25 cellular contexts compared by ENCODE assay signal in the genomic region with DNA sequence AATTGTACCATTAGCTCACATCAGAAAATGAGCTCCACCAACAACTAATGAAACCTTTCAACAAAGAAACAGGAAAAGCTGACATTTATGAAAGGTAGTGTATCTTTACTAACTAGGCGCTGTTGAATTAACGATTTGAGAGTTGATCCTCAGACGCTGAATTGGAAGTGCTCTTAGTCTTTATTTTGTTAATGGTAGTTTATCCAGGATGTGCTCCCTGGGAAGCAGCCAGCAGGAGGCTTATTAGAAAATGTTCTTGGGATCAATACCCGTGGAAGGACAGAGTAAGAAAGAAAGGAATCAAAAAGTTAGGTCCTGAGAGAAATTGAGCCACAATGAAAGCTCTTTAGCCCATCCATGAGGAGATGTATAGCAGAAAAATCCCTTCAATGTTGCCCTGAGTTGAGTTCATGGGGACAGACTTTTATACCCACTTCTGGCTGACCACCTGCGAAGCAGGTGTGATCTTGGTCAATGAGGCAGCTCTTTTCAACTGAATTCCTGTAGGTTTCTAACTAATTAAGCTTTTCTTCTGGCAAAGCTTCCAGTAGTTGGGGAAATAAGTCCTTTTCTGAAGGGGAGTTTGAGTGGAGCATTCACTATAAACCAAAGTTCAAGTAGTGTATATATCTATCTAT.
"Had no signal": no experiment of that assay in that cellular context is flagged by ENCODE, and none has a peak within 500 bp of the region (broad histone marks: within the 10 kb centered on the region; RNA-seq: fewer than 3 reads in every experiment).

No MANE protein-coding gene starts in this region.

- ATAC-seq: activated CD4-positive, CD25-positive, alpha-beta regulatory T cell treated with anti-CD3 and anti-CD28 coated beads, Interleukin-2, amount 50 U/mL, for 24 hours; activated T-cell treated with anti-CD3 and anti-CD28 coated beads, Interleukin-2, amount 50 U/mL, for 4 hours; right lobe of liver; stimulated activated naive CD8-positive, alpha-beta T cell treated with anti-CD3 and anti-CD28 coated beads, Interleukin-15, amount 100 ng/mL, for 72 hours had no signal

- H3K4me3 ChIP-seq: left ventricle myocardium inferior, ovary, right lobe of liver, suprapubic skin, vagina had no signal

- H3K27ac ChIP-seq: brain microvascular endothelial cell, dorsolateral prefrontal cortex, left ventricle myocardium inferior, ovary, right lobe of liver, suprapubic skin, vagina had no signal

- H3K4me3 Mint-ChIP-seq: activated CD4-positive, alpha-beta T cell treated with anti-CD3 and anti-CD28 coated beads, Interleukin-2, amount 10 ng/mL, durations not matched to agents 7 days and 5 days; activated naive CD4-positive, alpha-beta T cell treated with anti-CD3 and anti-CD28 coated beads, Interleukin-2, amount 10 ng/mL, durations not matched to agents 7 days and 5 days; activated T-cell treated with anti-CD3 and anti-CD28 coated beads, Interleukin-2, amount 50 U/mL, for 4 hours; immature natural killer cell; stimulated activated naive CD8-positive, alpha-beta T cell treated with anti-CD3 and anti-CD28 coated beads, Interleukin-15, amount 100 ng/mL, for 72 hours had no signal

- H3K36me3 ChIP-seq: brain microvascular endothelial cell, left ventricle myocardium inferior, ovary, right lobe of liver, suprapubic skin, vagina had no signal

- H3K36me3 Mint-ChIP-seq: activated naive CD4-positive, alpha-beta T cell treated with anti-CD3 and anti-CD28 coated beads, Interleukin-2, amount 10 ng/mL, durations not matched to agents 7 days and 5 days had no signal

- H3K27me3 Mint-ChIP-seq: activated CD4-positive, alpha-beta T cell treated with anti-CD3 and anti-CD28 coated beads, Interleukin-2, amount 10 ng/mL, durations not matched to agents 7 days and 5 days; activated naive CD4-positive, alpha-beta T cell treated with anti-CD3 and anti-CD28 coated beads, Interleukin-2, amount 10 ng/mL, durations not matched to agents 7 days and 5 days; stimulated activated naive CD8-positive, alpha-beta T cell treated with anti-CD3 and anti-CD28 coated beads, Interleukin-15, amount 100 ng/mL, for 72 hours had no signal

- H3K27ac Mint-ChIP-seq: activated CD4-positive, alpha-beta T cell treated with anti-CD3 and anti-CD28 coated beads, Interleukin-2, amount 10 ng/mL, durations not matched to agents 7 days and 5 days; activated naive CD4-positive, alpha-beta T cell treated with anti-CD3 and anti-CD28 coated beads, Interleukin-2, amount 10 ng/mL, durations not matched to agents 7 days and 5 days; immature natural killer cell; stimulated activated naive CD8-positive, alpha-beta T cell treated with anti-CD3 and anti-CD28 coated beads, Interleukin-15, amount 100 ng/mL, for 72 hours had no signal

- DNase-seq: activated CD4-positive, alpha-beta T cell treated with anti-CD3 and anti-CD28 coated beads, Interleukin-2, amount 10 ng/mL, durations not matched to agents 7 days and 5 days; activated CD8-positive, alpha-beta memory T cell treated with anti-CD3 and anti-CD28 coated beads, Interleukin-2, amount 50 U/mL, for 4 hours; activated effector memory CD4-positive, alpha-beta T cell treated with Interleukin-2 at 50 U/mL for 16 hours; activated naive CD4-positive, alpha-beta T cell treated with anti-CD3 and anti-CD28 coated beads, Interleukin-2, amount 10 ng/mL, durations not matched to agents 7 days and 5 days; activated T-cell treated with anti-CD3 and anti-CD28 coated beads, Interleukin-2, amount 50 U/mL, for 4 hours; aorta; brain microvascular endothelial cell; central memory CD4-positive, alpha-beta T cell; dorsolateral prefrontal cortex; erythroblast; head of caudate nucleus; immature natural killer cell; kidney glomerular epithelial cell; left ventricle myocardium inferior; ovary; right lobe of liver; small intestine; stimulated activated CD4-positive, alpha-beta T cell treated with anti-CD3 and anti-CD28 coated beads, Interleukin-15, amount 100 ng/mL, for 24 hours; stimulated activated CD4-positive, alpha-beta T cell treated with anti-CD3 and anti-CD28 coated beads, Interleukin-2, amount 100 ng/mL, for 48 hours; stimulated activated naive CD8-positive, alpha-beta T cell treated with anti-CD3 and anti-CD28 coated beads, Interleukin-15, amount 100 ng/mL, for 72 hours; T1000; trophoblast cell had no signal

- H3K4me1 ChIP-seq: left ventricle myocardium inferior, right lobe of liver, suprapubic skin, vagina had no signal

- H3K4me1 Mint-ChIP-seq: activated CD4-positive, alpha-beta T cell treated with anti-CD3 and anti-CD28 coated beads, Interleukin-2, amount 10 ng/mL, durations not matched to agents 7 days and 5 days; activated naive CD4-positive, alpha-beta T cell treated with anti-CD3 and anti-CD28 coated beads, Interleukin-2, amount 10 ng/mL, durations not matched to agents 7 days and 5 days; immature natural killer cell; stimulated activated naive CD8-positive, alpha-beta T cell treated with anti-CD3 and anti-CD28 coated beads, Interleukin-15, amount 100 ng/mL, for 72 hours had no signal

- H3K27me3 ChIP-seq: brain microvascular endothelial cell, dorsolateral prefrontal cortex, ovary, right lobe of liver, suprapubic skin, vagina had no signal
